ENCODE assay signal across 8 cellular contexts in the genomic region with DNA sequence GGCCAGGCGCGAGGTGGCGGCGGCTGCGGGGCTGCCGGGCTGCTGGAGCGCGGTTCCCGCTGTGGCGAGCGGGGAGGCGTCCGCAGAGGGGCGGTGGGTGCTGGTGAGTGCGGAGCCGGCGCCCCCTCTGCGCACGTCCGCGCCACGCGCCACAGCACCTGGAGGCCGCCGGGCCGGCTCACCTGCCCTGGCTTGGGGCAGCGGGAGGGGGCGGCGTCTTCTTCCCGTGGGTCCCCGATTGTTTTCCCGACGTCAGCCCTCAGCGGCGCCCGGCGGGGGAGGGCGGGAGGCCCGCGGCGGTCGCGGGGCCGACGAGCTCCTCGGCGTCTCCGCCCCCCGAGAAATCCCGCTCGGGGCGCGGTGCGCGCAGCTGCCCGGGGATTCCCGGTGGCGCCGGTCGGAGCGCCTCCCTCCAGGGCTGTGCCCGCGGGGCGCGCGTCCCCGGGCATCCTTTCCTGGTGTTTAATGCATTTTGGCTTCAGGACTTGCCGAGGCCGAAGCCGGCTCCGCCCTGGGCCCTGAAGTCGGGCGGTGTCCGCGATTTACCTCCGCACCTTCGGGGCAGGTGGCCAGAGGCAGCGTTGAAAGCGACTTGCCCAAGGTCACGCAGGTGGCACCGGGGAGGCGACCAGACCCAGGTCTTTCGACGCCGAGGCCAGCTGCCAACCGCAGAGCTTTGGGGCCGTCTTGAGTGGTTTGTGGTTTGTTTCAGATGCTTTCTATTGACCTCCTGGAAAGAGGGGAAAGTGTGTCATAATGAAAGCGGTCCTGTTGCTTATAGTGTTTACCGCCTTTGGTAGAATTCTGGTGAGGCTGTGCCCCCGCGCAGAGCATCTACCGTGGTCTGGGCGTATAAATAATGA.
A peak's percentile ranks its signal among the peaks of the same experiment; 100 is the strongest.
DNase-seq lines count a peak whose midpoint lies in the region; ATAC-seq and TF ChIP-seq lines count a peak whose summit lies in the region.

No MANE protein-coding gene starts in this region.

- peak; percentile 49 for DNase-seq in RKO (ENCODE audit: low spot score)
- DNase-seq in activated naive CD4-positive, alpha-beta T cell (lab: John Stamatoyannopoulos, UW) = peak; percentile 24 to 60 (median 39)
- DNase-seq in foreskin melanocyte = peak; percentile 16

- H3K4me1 ChIP-seq in BLaER1 (peaks cover 16% of the 10 kb centered on the region), neutrophil (ENCODE audit: control insufficient read depth in 1 of 2, insufficient read depth in 1 of 2, low read depth in 1 of 2, low read length in 1 of 2) (peaks cover 14 to 16% of the 10 kb centered on the region in 2 experiments), subcutaneous abdominal adipose tissue (ENCODE audit: control insufficient read depth in 5 of 5, insufficient read depth in 5 of 5, low read length in 5 of 5) (peaks cover 0 to 30% (median 28%) of the 10 kb centered on the region in 5 donors)

- no peak for TF ChIP-seq CTCF in neutrophil (IDR thresholded peaks at IDR 0.05)

- ATAC-seq in GM19043 (IDR thresholded peaks at IDR 0.05; ENCODE audit: low read depth, unreplicated experiment) (peak; percentile 51), HG03280 (IDR thresholded peaks at IDR 0.05; ENCODE audit: unreplicated experiment) (peak; percentile 42)

- peaks cover under 1% of the 10 kb centered on the region; the same call in 1 of the 2 replicates for H3K36me3 ChIP-seq in BLaER1
- H3K36me3 ChIP-seq in neutrophil = no peaks in the 10 kb centered on the region
- peaks cover 0 to 2% (median 0%) of the 10 kb centered on the region in 5 donors for H3K36me3 ChIP-seq in subcutaneous abdominal adipose tissue (ENCODE audit: control insufficient read depth in 5 of 5, insufficient read depth in 5 of 5, low read length in 5 of 5)

- H4K20me1 ChIP-seq in BLaER1 = peaks cover 32% of the 10 kb centered on the region

- H3K4me3 ChIP-seq in BLaER1 (peak overlapping the region; percentile 94), neutrophil (ENCODE audit: low read depth in 1 of 2, low read length in 1 of 2) (peak overlapping the region; percentile 52 to 55), subcutaneous abdominal adipose tissue (ENCODE audit: low read depth in 1 of 5, low read length in 5 of 5) (peak overlapping the region; percentile 72 to 93 (median 90))

- H3K9ac ChIP-seq in BLaER1 (peak overlapping the region; percentile 84), subcutaneous abdominal adipose tissue (ENCODE audit: low read length in 5 of 5) (peak overlapping the region; percentile 49 to 92 (median 85))

- H3K27me3 ChIP-seq in BLaER1 (peaks cover 14% of the 10 kb centered on the region), neutrophil (peaks cover 92% of the 10 kb centered on the region), subcutaneous abdominal adipose tissue (ENCODE audit: control insufficient read depth in 5 of 5, insufficient read depth in 4 of 5, low read length in 5 of 5) (no peaks in the 10 kb centered on the region)

- H3K9me3 ChIP-seq in BLaER1 (0 out of 2 replicates have a peak, but pooled peaks cover 5% of the 10 kb centered on the region), neutrophil (no peaks in the 10 kb centered on the region), subcutaneous abdominal adipose tissue (ENCODE audit: control insufficient read depth in 5 of 5, low read length in 5 of 5) (no peaks in the 10 kb centered on the region)

- peak overlapping the region; percentile 82 for H3K27ac ChIP-seq in BLaER1
- no peak overlapping the region for H3K27ac ChIP-seq in neutrophil
- peak overlapping the region; percentile 66 for H3K27ac ChIP-seq in subcutaneous abdominal adipose tissue (ENCODE audit: low read depth, low read length)

- H3K4me2 ChIP-seq in BLaER1 = peak overlapping the region; percentile 94
